In genomic region chr3:196440696-196441095, GRCh38 we compare ENCODE assay signal across 19 cellular contexts. TPM values are rescaled to one million over a fixed set of nuclear protein-coding genes. Genes with fewer than 3 reads are reported as not detected.
DNase-seq lines count a peak whose midpoint lies in the region; ATAC-seq, FAIRE-seq and TF ChIP-seq lines count a peak whose summit lies in the region.
"Had no signal": no experiment of that assay in that cellular context is flagged by ENCODE, and none has a peak within 500 bp of the region (broad histone marks: within the 10 kb centered on the region; RNA-seq: fewer than 3 reads in every experiment).

No MANE protein-coding gene starts in this region.

- no peak for FAIRE-seq in H1 (lab: Jason Lieb, UNC)
- FAIRE-seq in HTR-8/SVneo (lab: Jason Lieb, UNC): no peak
- FAIRE-seq: G401.6 had no signal

- no peak for TF ChIP-seq RAD21 in H1 (IDR thresholded peaks at IDR 0.05 in 1 of 2, conservative IDR thresholded peaks at IDR 0.05 in 1 of 2; ENCODE audit: low read depth in 2 of 2, low read length in 2 of 2)

- 0 out of 2 replicates have a peak, but pooled peaks cover 2% of the 10 kb centered on the region for H3K23me2 ChIP-seq in H1 (ENCODE audit: low read depth, low read length)

- no peak overlapping the region for H4K8ac ChIP-seq in H1 (ENCODE audit: extremely low read depth, insufficient read depth, low read length)

- H2AK5ac ChIP-seq in H1 (ENCODE audit: low read depth, low read length): no peak overlapping the region

- no peak overlapping the region for H4K5ac ChIP-seq in H1 (ENCODE audit: insufficient read length, low read depth, low read length)

- ATAC-seq in GM21360 (IDR thresholded peaks at IDR 0.05; ENCODE audit: unreplicated experiment) (peak; percentile 53), HG03280 (IDR thresholded peaks at IDR 0.05; ENCODE audit: unreplicated experiment) (peak; percentile 44), GM18870 (IDR thresholded peaks at IDR 0.05; ENCODE audit: unreplicated experiment) (no peak)
- ATAC-seq: activated CD8-positive, alpha-beta T cell treated with anti-CD3 and anti-CD28 coated beads, Interleukin-2, amount 10 ng/mL, durations not matched to agents 7 days and 5 days had no signal

- TF ChIP-seq POLR2A in H1 (IDR thresholded peaks at IDR 0.05; ENCODE audit: control extremely low read depth in 1 of 2, low read depth in 2 of 2, low read length in 2 of 2): no peak

- H2BK12ac ChIP-seq in H1 (ENCODE audit: low read depth, low read length): no peak overlapping the region

- no peak overlapping the region for H3K4ac ChIP-seq in H1 (replicated peaks; ENCODE audit: insufficient read length, low read depth, low read length)

- H3K4me1 ChIP-seq in H1 (replicated peaks in 1 of 4; ENCODE audit: control insufficient read depth in 3 of 4, insufficient read depth in 4 of 4, low read length in 3 of 4): no peaks in the 10 kb centered on the region
- H3K4me1 ChIP-seq: Caco-2, Peyer's patch, spleen, stomach, uterus had no signal

- no peak overlapping the region for H2BK20ac ChIP-seq in H1 (ENCODE audit: low read length)

- H3K4me2 ChIP-seq in H1 (ENCODE audit: insufficient read depth in 1 of 2, low read depth in 2 of 2, low read length in 2 of 2): no peak overlapping the region

- no peaks in the 10 kb centered on the region for H3K79me2 ChIP-seq in H1 (ENCODE audit: control insufficient read depth in 1 of 2, insufficient read depth in 2 of 2, low read length in 2 of 2)
- H3K79me2 ChIP-seq: parathyroid adenoma had no signal

- no peak overlapping the region for H3K18ac ChIP-seq in H1 (ENCODE audit: extremely low read depth, low read length)

- no peak overlapping the region for H3K4me3 ChIP-seq in H1 (ENCODE audit: extremely low read depth in 1 of 4, insufficient read depth in 2 of 4, low read depth in 3 of 4, low read length in 4 of 4)
- H3K4me3 ChIP-seq: left ventricle myocardium inferior, Peyer's patch, spleen, stomach, uterus had no signal

- H3K56ac ChIP-seq in H1 (replicated peaks; ENCODE audit: insufficient read length, low read depth, low read length): no peak overlapping the region

- WGBS in H1 (ENCODE audit: extremely low coverage in 1 of 2, insufficient coverage in 1 of 2, insufficient read length in 1 of 2, insufficient replicate concordance in 2 of 2, low coverage in 1 of 2, low lambda C conversion rate in 2 of 2, missing lambda C conversion rate in 1 of 2), 2 experiments: 66% methylated on average over 3 of the region's 3 CpGs; no CpG with 5 or more reads in 1 of the 2 experiments

- H3K79me1 ChIP-seq in H1 (ENCODE audit: low read depth, low read length): no peaks in the 10 kb centered on the region

- H3K27me3 ChIP-seq in H1 (replicated peaks in 1 of 4; ENCODE audit: control insufficient read depth in 3 of 4, extremely low read depth in 1 of 4, insufficient read depth in 3 of 4, low read length in 3 of 4): no peaks in the 10 kb centered on the region
- H3K27me3 ChIP-seq: Peyer's patch, spleen, stomach, uterus had no signal

- no peak for TF ChIP-seq EP300 in H1 (IDR thresholded peaks at IDR 0.05; ENCODE audit: borderline replicate concordance in 1 of 2, low read depth in 2 of 2, low read length in 2 of 2)

- no peak overlapping the region for H4K91ac ChIP-seq in H1 (replicated peaks; ENCODE audit: insufficient read length, low read length)

- H3K36me3 ChIP-seq in H1 (ENCODE audit: control insufficient read depth in 2 of 4, insufficient read depth in 4 of 4, low read length in 3 of 4): no peaks in the 10 kb centered on the region
- H3K36me3 ChIP-seq: left ventricle myocardium inferior, Peyer's patch, spleen, stomach, uterus had no signal

- DNase-seq in EL (peak; percentile 21), H1 (ENCODE audit: low read depth in 1 of 2, low spot score in 2 of 2) (no peak), HTR-8/SVneo (ENCODE audit: insufficient read length, low spot score) (no peak), AML-193 (lab: John Stamatoyannopoulos, UW) (no peak), iPS-NIHi11 (ENCODE audit: low spot score) (no peak)
- DNase-seq: activated CD8-positive, alpha-beta T cell treated with anti-CD3 and anti-CD28 coated beads, Interleukin-2, amount 10 ng/mL, durations not matched to agents 7 days and 5 days; Caco-2; MV-4-11; Peyer's patch; spleen; stomach; SW 1271; uterus had no signal

- no peaks in the 10 kb centered on the region for H3K9me3 ChIP-seq in H1 (ENCODE audit: insufficient read depth in 2 of 2, low read depth in 1 of 2, low read length in 1 of 2)
- H3K9me3 ChIP-seq: Caco-2, left ventricle myocardium inferior, Peyer's patch, spleen, stomach, uterus had no signal

- no peak overlapping the region for H2BK15ac ChIP-seq in H1 (ENCODE audit: low read length)

- TF ChIP-seq CTCF in H1 (IDR thresholded peaks at IDR 0.05; ENCODE audit: control extremely low read depth in 1 of 3, insufficient read depth in 1 of 3, low read depth in 1 of 3, low read length in 3 of 3): no peak

- H4K20me1 ChIP-seq in H1 (replicated peaks in 1 of 2; ENCODE audit: control insufficient read depth in 1 of 2, insufficient read depth in 2 of 2, low read length in 2 of 2): no peaks in the 10 kb centered on the region

- no peak overlapping the region for H2BK120ac ChIP-seq in H1 (replicated peaks; ENCODE audit: low read depth, low read length)

- peak overlapping the region; percentile 35; the same call in 1 of the 2 replicates for H2AFZ ChIP-seq in H1 (ENCODE audit: low read length)
- H2AFZ ChIP-seq: parathyroid adenoma had no signal

- POLR2A ChIA-PET in H1 (lab: Charles Lee; ENCODE audit: partially characterized antibody): interaction anchor here (1.3 kb wide), 1 partner anchor 8 kb away, joined by 4 read pairs; the partner anchor contains the start of gene UBXN7

- no peak overlapping the region for H3K27ac ChIP-seq in H1 (ENCODE audit: low read depth, low read length)
- H3K27ac ChIP-seq: left ventricle myocardium inferior, parathyroid adenoma, Peyer's patch, spleen, stomach, uterus had no signal

- CTCF ChIA-PET in H1 (lab: Charles Lee; ENCODE audit: partially characterized antibody): interaction anchor here (1.1 to 1.3 kb wide), 2 partner anchors 88 to 187 kb away, joined by 3 read pairs; no protein-coding TSS in a partner anchor

- H3K9ac ChIP-seq in H1 (replicated peaks in 1 of 4; ENCODE audit: extremely low read depth in 1 of 4, low read depth in 3 of 4, low read length in 3 of 4): no peak overlapping the region
- H3K9ac ChIP-seq: parathyroid adenoma had no signal

- no peak overlapping the region for H3K23ac ChIP-seq in H1 (ENCODE audit: insufficient read length)

- no peak overlapping the region for H3K14ac ChIP-seq in H1 (ENCODE audit: insufficient read length)

- H2BK5ac ChIP-seq in H1 (ENCODE audit: low read depth, low read length): no peak overlapping the region

TF ChIP-seq in H1, 55 proteins besides CTCF, POLR2A, EP300 and RAD21:
- no peak for TF ChIP-seq KDM5A (IDR thresholded peaks at IDR 0.05; ENCODE audit: low read length)
- TF ChIP-seq JUN (IDR thresholded peaks at IDR 0.05; ENCODE audit: low read depth, low read length): no peak
- no peak for TF ChIP-seq JUND (IDR thresholded peaks at IDR 0.05; ENCODE audit: low read length)
- no peak for TF ChIP-seq CTBP2 (IDR thresholded peaks at IDR 0.05; ENCODE audit: borderline replicate concordance, insufficient read depth, insufficient read length, low read length)
- TF ChIP-seq SP4 (IDR thresholded peaks at IDR 0.05; ENCODE audit: low read length): no peak
- TF ChIP-seq SIRT6 (IDR thresholded peaks at IDR 0.05; ENCODE audit: low read length): no peak
- TF ChIP-seq NRF1 (IDR thresholded peaks at IDR 0.05; ENCODE audit: low read depth, low read length): no peak
- no peak for TF ChIP-seq RBBP5 (IDR thresholded peaks at IDR 0.05; ENCODE audit: borderline replicate concordance, low read depth, low read length)
- TF ChIP-seq SIX5 (IDR thresholded peaks at IDR 0.05; ENCODE audit: low read depth, low read length): no peak
- no peak for TF ChIP-seq KDM1A (IDR thresholded peaks at IDR 0.05; ENCODE audit: borderline replicate concordance, low read length)
- TF ChIP-seq CHD2 (IDR thresholded peaks at IDR 0.05; ENCODE audit: low read length): no peak
- TF ChIP-seq ATF3 (IDR thresholded peaks at IDR 0.05; ENCODE audit: insufficient read depth, low read depth, low read length): no peak
- TF ChIP-seq EZH2 (IDR thresholded peaks at IDR 0.05; ENCODE audit: low read depth, low read length, severe bottlenecking): no peak
- no peak for TF ChIP-seq TCF12 (IDR thresholded peaks at IDR 0.05; ENCODE audit: low read depth, low read length)
- no peak for TF ChIP-seq CHD1 (IDR thresholded peaks at IDR 0.05; ENCODE audit: low read depth, low read length)
- no peak for TF ChIP-seq HDAC2 (IDR thresholded peaks at IDR 0.05; ENCODE audit: borderline replicate concordance in 1 of 2, low read depth in 2 of 2, low read length in 2 of 2)
- no peak for TF ChIP-seq ATF2 (IDR thresholded peaks at IDR 0.05; ENCODE audit: low read length)
- no peak for TF ChIP-seq TBP (IDR thresholded peaks at IDR 0.05; ENCODE audit: low read depth, low read length)
- no peak for TF ChIP-seq GTF2F1 (IDR thresholded peaks at IDR 0.05; ENCODE audit: borderline replicate concordance, low read depth, low read length)

RNA-seq across cellular contexts. Expression of gene UBXN7, which starts 8.5 kb away (rescaled TPM):
- total RNA-seq in H1 (2021; fragmentation: NEBNext Ultra II Directional; extraction: Animal tissue kit (Norgen Biotek cat#: 25700)): 109 and 122 TPM in 2 replicates
- polyA plus RNA-seq in H1 (2011; rRNA removed): 16.4 and 18.5 TPM in 2 replicates
- polyA plus RNA-seq in H1 (2011; cell fraction: cytosol; rRNA removed): 21.7 TPM
- 18.8 TPM for polyA plus RNA-seq in H1 (2011; cell fraction: nucleus; rRNA removed)
- polyA plus RNA-seq in H1 (2012, experiment 1 of 2): 17.0 to 47.1 TPM (median 24.2 TPM) in 4 replicates
- polyA plus RNA-seq in H1 (2012, experiment 2 of 2): 1.2 TPM
- 23.3 TPM for polyA plus RNA-seq in H1 (2013, experiment 1 of 2)
- 24.4 TPM for polyA plus RNA-seq in H1 (2013, experiment 2 of 2)
- polyA minus RNA-seq in H1 (2011; rRNA and poly(A)+ RNA removed): 49.0 and 52.6 TPM in 2 replicates
- 28.5 TPM for polyA minus RNA-seq in H1 (2011; cell fraction: cytosol; rRNA and poly(A)+ RNA removed)
- polyA minus RNA-seq in H1 (2011; cell fraction: nucleus; rRNA and poly(A)+ RNA removed): 32.6 TPM
